In genomic region chr1:231724876-231725647, GRCh38 we compare ENCODE assay signal across 8 cellular contexts.
A peak's percentile ranks its signal among the peaks of the same experiment; 100 is the strongest.
DNase-seq lines count a peak whose midpoint lies in the region; ATAC-seq and TF ChIP-seq lines count a peak whose summit lies in the region.

No MANE protein-coding gene starts in this region.

- no peaks in the 10 kb centered on the region for H3F3A ChIP-seq in neural cell (ENCODE audit: insufficient read depth, low read length, poor library complexity, severe bottlenecking)

- POLR2A ChIA-PET in CD4-positive, alpha-beta memory T cell (lab: Charles Lee; ENCODE audit: partially characterized antibody): no interaction called here

- no peaks in the 10 kb centered on the region for H3K9me3 Mint-ChIP-seq in endothelial cell (ENCODE audit: unreplicated experiment)
- peaks cover 0 to 2% (median 0%) of the 10 kb centered on the region in 8 donors for H3K9me3 Mint-ChIP-seq in CD4-positive, alpha-beta memory T cell

- peak; percentile 65 for TF ChIP-seq CTCF in endothelial cell (IDR thresholded peaks at IDR 0.05; ENCODE audit: unreplicated experiment)
- TF ChIP-seq CTCF in neural cell (IDR thresholded peaks at IDR 0.05; ENCODE audit: poor library complexity, severe bottlenecking): peak; percentile 47

- H3K9me3 ChIP-seq in neural cell (ENCODE audit: low read length): no peaks in the 10 kb centered on the region
- H3K9me3 ChIP-seq in CD4-positive, alpha-beta memory T cell (ENCODE audit: control insufficient read depth in 1 of 2, low read length in 2 of 2): no peaks in the 10 kb centered on the region

- intact Hi-C loops in CD4-positive, alpha-beta memory T cell (cut with micrococcal nuclease): no loop called here

- peak; percentile 1 to 4 for DNase-seq in stimulated activated CD4-positive, alpha-beta T cell treated with anti-CD3 and anti-CD28 coated beads, Interleukin-12 subunit alpha, Interleukin-12 subunit beta, amount 100 ng/mL, for 24 hours (ENCODE audit: low read depth in 2 of 2)
- DNase-seq in stimulated activated CD4-positive, alpha-beta T cell treated with anti-CD3 and anti-CD28 coated beads, Interleukin-4, amount 100 ng/mL, for 24 hours: no peak
- DNase-seq in OCI-M1 (lab: John Stamatoyannopoulos, UW) (peak; percentile 72), endothelial cell (ENCODE audit: low spot score) (peak; percentile 49)
- no peak for DNase-seq in CD4-positive, alpha-beta memory T cell

- H3K79me2 ChIP-seq in neural cell (replicated peaks; ENCODE audit: insufficient read depth, low read length): no peaks in the 10 kb centered on the region

- H4K20me1 ChIP-seq in neural cell (ENCODE audit: insufficient read depth): no peaks in the 10 kb centered on the region

- no peak overlapping the region for H3K27ac ChIP-seq in neural cell (ENCODE audit: low read length)
- no peak overlapping the region for H3K27ac ChIP-seq in CD4-positive, alpha-beta memory T cell (ENCODE audit: low read depth, low read length)

- peak; percentile 62 for ATAC-seq in HG02884 (IDR thresholded peaks at IDR 0.05; ENCODE audit: unreplicated experiment)
- ATAC-seq in GM21737 (IDR thresholded peaks at IDR 0.05; ENCODE audit: unreplicated experiment): no peak

- peaks cover 1% of the 10 kb centered on the region for H3K27me3 Mint-ChIP-seq in endothelial cell (ENCODE audit: unreplicated experiment)
- no peaks in the 10 kb centered on the region for H3K27me3 Mint-ChIP-seq in CD4-positive, alpha-beta memory T cell

- no peak overlapping the region for H3K4me2 ChIP-seq in neural cell (ENCODE audit: low read length)

- H3K4me1 Mint-ChIP-seq in endothelial cell (ENCODE audit: unreplicated experiment): peaks cover 35% of the 10 kb centered on the region
- peaks cover 0 to 4% (median 0%) of the 10 kb centered on the region in 4 donors for H3K4me1 Mint-ChIP-seq in CD4-positive, alpha-beta memory T cell

- H2AFZ ChIP-seq in neural cell (ENCODE audit: low read depth, low read length): no peak overlapping the region

- no peaks in the 10 kb centered on the region for H3K36me3 ChIP-seq in neural cell (ENCODE audit: insufficient read depth, low read length)
- H3K36me3 ChIP-seq in CD4-positive, alpha-beta memory T cell (ENCODE audit: insufficient read depth, low read length): no peaks in the 10 kb centered on the region

- no peaks in the 10 kb centered on the region for H3K4me1 ChIP-seq in CD4-positive, alpha-beta memory T cell (ENCODE audit: insufficient read depth, low read length)

- H3K4me3 ChIP-seq in neural cell (ENCODE audit: low read length): no peak overlapping the region
- no peak overlapping the region for H3K4me3 ChIP-seq in CD4-positive, alpha-beta memory T cell (ENCODE audit: low read length in 2 of 2)

- CTCF ChIA-PET in CD4-positive, alpha-beta memory T cell (lab: Charles Lee; ENCODE audit: partially characterized antibody): interaction anchor here (1.1 to 2.0 kb wide), 5 partner anchors 16 to 902 kb away, joined by 3 to 7 read pairs (median 4); no protein-coding TSS in a partner anchor

- H3K9me2 ChIP-seq in neural cell (ENCODE audit: insufficient read depth, low read length): no peaks in the 10 kb centered on the region

- no peak overlapping the region for H3K9ac ChIP-seq in neural cell (ENCODE audit: low read length)

- H3K36me3 Mint-ChIP-seq in endothelial cell (ENCODE audit: low read depth, unreplicated experiment): peaks cover 36% of the 10 kb centered on the region
- H3K36me3 Mint-ChIP-seq in CD4-positive, alpha-beta memory T cell: peaks cover 11 to 15% of the 10 kb centered on the region in 2 donors

- peak; percentile 31 for TF ChIP-seq RAD21 in neural cell (conservative IDR thresholded peaks at IDR 0.05)

- no peaks in the 10 kb centered on the region for H3K27me3 ChIP-seq in neural cell (ENCODE audit: insufficient read depth, low read depth, low read length)
- no peaks in the 10 kb centered on the region for H3K27me3 ChIP-seq in CD4-positive, alpha-beta memory T cell (ENCODE audit: insufficient read depth, low read length)

- TF ChIP-seq EP300 in neural cell (conservative IDR thresholded peaks at IDR 0.05; ENCODE audit: poor library complexity, severe bottlenecking): no peak

- H3K4me3 Mint-ChIP-seq in endothelial cell (ENCODE audit: unreplicated experiment): no peak overlapping the region
- H3K4me3 Mint-ChIP-seq in CD4-positive, alpha-beta memory T cell: no peak overlapping the region

- H3K27ac Mint-ChIP-seq in endothelial cell (ENCODE audit: unreplicated experiment): peak overlapping the region; percentile 65
- H3K27ac Mint-ChIP-seq in CD4-positive, alpha-beta memory T cell: peak overlapping the region in 1 of 7 donors; percentile 2

TF ChIP-seq in neural cell, 6 proteins besides CTCF, POLR2A, EP300 and RAD21:
- TF ChIP-seq SMC3 (conservative IDR thresholded peaks at IDR 0.05; ENCODE audit: poor library complexity): peak; percentile 19
- TF ChIP-seq MXI1 (conservative IDR thresholded peaks at IDR 0.05; ENCODE audit: poor library complexity, severe bottlenecking): no peak
- TF ChIP-seq EZH2 (IDR thresholded peaks at IDR 0.05; ENCODE audit: borderline replicate concordance, insufficient read depth, low read length, poor library complexity, severe bottlenecking): no peak

Comparison
In these comparisons a context has a peak if more than half of its experiments do, and no peak if none do; other contexts are left out.
1. DNase-seq: peak in stimulated activated CD4-positive, alpha-beta T cell treated with anti-CD3 and anti-CD28 coated beads, Interleukin-12 subunit alpha, Interleukin-12 subunit beta, amount 100 ng/mL, for 24 hours (2 of 2), OCI-M1 (single experiment) and endothelial cell (single experiment); none in stimulated activated CD4-positive, alpha-beta T cell treated with anti-CD3 and anti-CD28 coated beads, Interleukin-4, amount 100 ng/mL, for 24 hours (single experiment) and CD4-positive, alpha-beta memory T cell (0 of 5).